ENCODE assay signal across 28 cellular contexts in genomic region chr19:41316306-41316920, GRCh38. TPM values are rescaled to one million over a fixed set of nuclear protein-coding genes. Genes with fewer than 3 reads are reported as not detected.
DNase-seq lines count a peak whose midpoint lies in the region; TF ChIP-seq lines count a peak whose summit lies in the region.
"Had no signal": no experiment of that assay in that cellular context is flagged by ENCODE, and none has a peak within 500 bp of the region (broad histone marks: within the 10 kb centered on the region; RNA-seq: fewer than 3 reads in every experiment).

No MANE protein-coding gene starts in this region.

- H3K4me3 ChIP-seq in spleen, result no peak overlapping the region
- no peak overlapping the region for H3K4me3 ChIP-seq in testis
- H3K4me3 ChIP-seq: HAP-1, heart left ventricle, Peyer's patch, right atrium auricular region, SJCRH30, thyroid gland had no signal

- TF ChIP-seq POLR2A in spleen (IDR thresholded peaks at IDR 0.05), result no peak
- no peak for TF ChIP-seq POLR2A in testis (IDR thresholded peaks at IDR 0.05)

- H3K4me3 Mint-ChIP-seq in activated naive CD4-positive, alpha-beta T cell treated with anti-CD3 and anti-CD28 coated beads, Interleukin-2, amount 50 U/mL, for 24 hours, result no peak overlapping the region
- H3K4me3 Mint-ChIP-seq in activated T-helper 1 cell treated with anti-CD3 and anti-CD28 coated beads, Interleukin-12 subunit alpha, Interleukin-12 subunit beta, Interleukin-2, Interleukin-4 antibody, amounts not matched to agents 30 ng/mL and 10 ng/mL and 1 ng/mL, durations not matched to agents 14 hours and 24 hours and 36 hours, result no peak overlapping the region
- peak overlapping the region in 1 of 5 donors; percentile 49 for H3K4me3 Mint-ChIP-seq in immature natural killer cell

- H3K9me3 Mint-ChIP-seq in activated naive CD4-positive, alpha-beta T cell treated with anti-CD3 and anti-CD28 coated beads, Interleukin-2, amount 50 U/mL, for 24 hours, result no peaks in the 10 kb centered on the region
- H3K9me3 Mint-ChIP-seq in activated T-helper 1 cell treated with anti-CD3 and anti-CD28 coated beads, Interleukin-12 subunit alpha, Interleukin-12 subunit beta, Interleukin-2, Interleukin-4 antibody, amounts not matched to agents 30 ng/mL and 10 ng/mL and 1 ng/mL, durations not matched to agents 14 hours and 24 hours and 36 hours, result no peaks in the 10 kb centered on the region
- H3K9me3 Mint-ChIP-seq in immature natural killer cell, result peaks cover 0 to 1% (median 0%) of the 10 kb centered on the region in 6 donors

- H3K27me3 ChIP-seq in spleen (replicated peaks in 1 of 7), result no peaks in the 10 kb centered on the region
- no peaks in the 10 kb centered on the region for H3K27me3 ChIP-seq in testis
- H3K27me3 ChIP-seq: heart left ventricle, Peyer's patch, right atrium auricular region, SJCRH30, thyroid gland had no signal

- H3K36me3 ChIP-seq in spleen (peaks cover 0 to 98% (median 84%) of the 10 kb centered on the region in 6 donors), testis (ENCODE audit: low read depth, missing control alignments) (no peaks in the 10 kb centered on the region)

- H3K4me1 Mint-ChIP-seq in activated naive CD4-positive, alpha-beta T cell treated with anti-CD3 and anti-CD28 coated beads, Interleukin-2, amount 50 U/mL, for 24 hours, result peaks cover 39% of the 10 kb centered on the region
- H3K4me1 Mint-ChIP-seq in activated T-helper 1 cell treated with anti-CD3 and anti-CD28 coated beads, Interleukin-12 subunit alpha, Interleukin-12 subunit beta, Interleukin-2, Interleukin-4 antibody, amounts not matched to agents 30 ng/mL and 10 ng/mL and 1 ng/mL, durations not matched to agents 14 hours and 24 hours and 36 hours (ENCODE audit: low read depth), result peaks cover 22% of the 10 kb centered on the region
- peaks cover 42 to 51% of the 10 kb centered on the region in 2 donors for H3K4me1 Mint-ChIP-seq in immature natural killer cell

- H3K27me3 Mint-ChIP-seq in activated naive CD4-positive, alpha-beta T cell treated with anti-CD3 and anti-CD28 coated beads, Interleukin-2, amount 50 U/mL, for 24 hours, result no peaks in the 10 kb centered on the region
- no peaks in the 10 kb centered on the region for H3K27me3 Mint-ChIP-seq in activated T-helper 1 cell treated with anti-CD3 and anti-CD28 coated beads, Interleukin-12 subunit alpha, Interleukin-12 subunit beta, Interleukin-2, Interleukin-4 antibody, amounts not matched to agents 30 ng/mL and 10 ng/mL and 1 ng/mL, durations not matched to agents 14 hours and 24 hours and 36 hours (ENCODE audit: insufficient read depth)
- peaks cover 31 to 72% (median 43%) of the 10 kb centered on the region in 3 donors for H3K27me3 Mint-ChIP-seq in immature natural killer cell (ENCODE audit: low read depth in 3 of 3)

- WGBS in spleen, 5 donors, result 95 to 98% (median 96%) methylated on average over 19 to 24 of the region's 24 CpGs
- 94 to 95% methylated on average over 12 to 24 of the region's 24 CpGs for WGBS in testis, 2 donors

- TF ChIP-seq CTCF in spleen (IDR thresholded peaks at IDR 0.05 in 8 of 11, conservative IDR thresholded peaks at IDR 0.05 in 3 of 11) (no peak), testis (IDR thresholded peaks at IDR 0.05) (no peak)

- H3K4me1 ChIP-seq in spleen, result peaks cover 8 to 69% (median 25%) of the 10 kb centered on the region in 6 donors
- peaks cover 7% of the 10 kb centered on the region for H3K4me1 ChIP-seq in testis

- H3K27ac Mint-ChIP-seq in activated naive CD4-positive, alpha-beta T cell treated with anti-CD3 and anti-CD28 coated beads, Interleukin-2, amount 50 U/mL, for 24 hours, result peak overlapping the region; percentile 48
- peak overlapping the region; percentile 32 for H3K27ac Mint-ChIP-seq in activated T-helper 1 cell treated with anti-CD3 and anti-CD28 coated beads, Interleukin-12 subunit alpha, Interleukin-12 subunit beta, Interleukin-2, Interleukin-4 antibody, amounts not matched to agents 30 ng/mL and 10 ng/mL and 1 ng/mL, durations not matched to agents 14 hours and 24 hours and 36 hours
- peak overlapping the region in 4 of 6 donors; percentile 72 to 87 (median 80) for H3K27ac Mint-ChIP-seq in immature natural killer cell

- H3K9me3 ChIP-seq in spleen (no peaks in the 10 kb centered on the region), testis (no peaks in the 10 kb centered on the region)
- H3K9me3 ChIP-seq: HAP-1, heart left ventricle, Peyer's patch, right atrium auricular region, SJCRH30, thyroid gland had no signal

- H3K27ac ChIP-seq in spleen, result no peak overlapping the region
- no peak overlapping the region for H3K27ac ChIP-seq in testis
- H3K27ac ChIP-seq: heart left ventricle, Peyer's patch, right atrium auricular region, SJCRH30, thyroid gland had no signal

- H3K36me3 Mint-ChIP-seq in activated naive CD4-positive, alpha-beta T cell treated with anti-CD3 and anti-CD28 coated beads, Interleukin-2, amount 50 U/mL, for 24 hours, result peaks cover 16% of the 10 kb centered on the region
- H3K36me3 Mint-ChIP-seq in activated T-helper 1 cell treated with anti-CD3 and anti-CD28 coated beads, Interleukin-12 subunit alpha, Interleukin-12 subunit beta, Interleukin-2, Interleukin-4 antibody, amounts not matched to agents 30 ng/mL and 10 ng/mL and 1 ng/mL, durations not matched to agents 14 hours and 24 hours and 36 hours (ENCODE audit: low read depth), result peaks cover 46% of the 10 kb centered on the region
- H3K36me3 Mint-ChIP-seq in immature natural killer cell, result peaks cover 16 to 28% (median 21%) of the 10 kb centered on the region in 3 donors

- DNase-seq in activated naive CD4-positive, alpha-beta T cell treated with anti-CD3 and anti-CD28 coated beads, Interleukin-2, amount 50 U/mL, for 16 hours, result no peak
- DNase-seq in activated T-helper 1 cell treated with anti-CD3 and anti-CD28 coated beads, Interleukin-12 subunit alpha, Interleukin-12 subunit beta, Interleukin-2, Interleukin-4 antibody, amounts not matched to agents 30 ng/mL and 10 ng/mL and 1 ng/mL, durations not matched to agents 14 hours and 24 hours and 36 hours (ENCODE audit: low spot score), result no peak
- DNase-seq in immature natural killer cell (no peak), spleen (peak; percentile 64), HuH-7.5 (ENCODE audit: low spot score) (no peak), mucosa of gallbladder (ENCODE audit: low spot score) (no peak), testis (no peak)
- DNase-seq: ACHN; activated CD4-positive, alpha-beta T cell treated with anti-CD3 and anti-CD28 coated beads, Interleukin-2, amount 50 U/mL, for 1 hour; activated CD8-positive, alpha-beta memory T cell treated with anti-CD3 and anti-CD28 coated beads, Interleukin-2, amount 50 U/mL, for 48 hours; C1 segment of cervical spinal cord; cerebellar nuclear complex; erythroblast; NCI-H1092 treated with DMSO at 0.1 percent for 48 hours; NCI-H2029; NCI-H2227 treated with DMSO at 0.1 percent for 48 hours; NCI-H69; occipital lobe; Peyer's patch; SJCRH30; stimulated activated CD4-positive, alpha-beta T cell treated with anti-CD3 and anti-CD28 coated beads, Interleukin-4, amount 100 ng/mL, for 4 hours; stimulated activated naive CD4-positive, alpha-beta T cell treated with Interleukin-2 at 50 U/mL for 16 hours; T-helper 1 cell; thyroid gland had no signal

- intact Hi-C loops in activated T-helper 1 cell treated with anti-CD3 and anti-CD28 coated beads, Interleukin-12 subunit alpha, Interleukin-12 subunit beta, Interleukin-2, Interleukin-4 antibody, amounts not matched to agents 30 ng/mL and 10 ng/mL and 1 ng/mL, durations not matched to agents 14 hours and 24 hours and 36 hours (cut with micrococcal nuclease), result no loop called here
- intact Hi-C loops in spleen (cut with DNase I; ENCODE audit: low total_unique reads), result no loop called here
- intact Hi-C loops in testis (cut with DNase I; ENCODE audit: low total_unique reads), result no loop called here

RNA-seq across cellular contexts. Expression of gene CCDC97, which starts 6.4 kb away (rescaled TPM):
- 35.3 and 36.1 TPM in 2 replicates for total RNA-seq in activated T-helper 1 cell treated with anti-CD3 and anti-CD28 coated beads, Interleukin-12 subunit alpha, Interleukin-12 subunit beta, Interleukin-2, Interleukin-4 antibody, amounts not matched to agents 30 ng/mL and 10 ng/mL and 1 ng/mL, durations not matched to agents 14 hours and 24 hours and 36 hours
- polyA plus RNA-seq in immature natural killer cell, result 10 to 100 TPM; 14.2 to 38.2 (median 16.9) TPM
- total RNA-seq in spleen, result 10 to 100 TPM; 20.5 to 38.2 (median 29.7) TPM
- 10 to 100 TPM; 12.7 to 18.9 (median 14.5) TPM for polyA plus RNA-seq in spleen
- 26.2 TPM for total RNA-seq in mucosa of gallbladder
- 10 to 100 TPM; 36.2 to 40.2 TPM for total RNA-seq in testis
- polyA plus RNA-seq in testis (ENCODE audit: insufficient read depth, low read depth, low replicate concordance), result 57.8 TPM

RNA-seq across cellular contexts. Expression of gene TGFB1, which starts 37.3 kb away (rescaled TPM):
- 108 and 112 TPM in 2 replicates for total RNA-seq in activated T-helper 1 cell treated with anti-CD3 and anti-CD28 coated beads, Interleukin-12 subunit alpha, Interleukin-12 subunit beta, Interleukin-2, Interleukin-4 antibody, amounts not matched to agents 30 ng/mL and 10 ng/mL and 1 ng/mL, durations not matched to agents 14 hours and 24 hours and 36 hours
- 100 to 1,000 TPM in 1 of 3 donors, 10 to 100 TPM in 2; 51.4 to 196 (median 66.4) TPM for polyA plus RNA-seq in immature natural killer cell
- 100 to 1,000 TPM in 6 of 7 donors, 10 to 100 TPM in 1; 79.3 to 147 (median 130) TPM for total RNA-seq in spleen
- 10 to 100 TPM; 23.0 to 56.0 (median 25.2) TPM for polyA plus RNA-seq in spleen
- 47.1 TPM for total RNA-seq in mucosa of gallbladder
- 10 to 100 TPM; 12.7 to 17.0 TPM for total RNA-seq in testis
- 19.8 TPM for polyA plus RNA-seq in testis (ENCODE audit: insufficient read depth, low read depth, low replicate concordance)

RNA-seq across cellular contexts. Expression of gene B9D2, which starts 47.5 kb away (rescaled TPM):
- 4.4 and 4.5 TPM in 2 replicates for total RNA-seq in activated T-helper 1 cell treated with anti-CD3 and anti-CD28 coated beads, Interleukin-12 subunit alpha, Interleukin-12 subunit beta, Interleukin-2, Interleukin-4 antibody, amounts not matched to agents 30 ng/mL and 10 ng/mL and 1 ng/mL, durations not matched to agents 14 hours and 24 hours and 36 hours
- polyA plus RNA-seq in immature natural killer cell (10 to 100 TPM in 2 of 3 donors, 1 to 10 TPM in 1; 8.9 to 14.8 (median 14.7) TPM), spleen (10 to 100 TPM in 2 of 3 donors, 1 to 10 TPM in 1; 8.6 to 11.9 (median 10.5) TPM), testis (ENCODE audit: insufficient read depth, low read depth, low replicate concordance) (14.6 TPM)
- total RNA-seq in spleen (10 to 100 TPM in 1 of 7 donors, 1 to 10 TPM in 6; 7.5 to 10.2 (median 8.4) TPM), mucosa of gallbladder (12.8 TPM), testis (10 to 100 TPM in 1 of 2 donors, 1 to 10 TPM in 1; 6.7 to 13.5 TPM)

RNA-seq across cellular contexts. Expression of gene HNRNPUL1, which starts 52.2 kb away (rescaled TPM):
- total RNA-seq in activated T-helper 1 cell treated with anti-CD3 and anti-CD28 coated beads, Interleukin-12 subunit alpha, Interleukin-12 subunit beta, Interleukin-2, Interleukin-4 antibody, amounts not matched to agents 30 ng/mL and 10 ng/mL and 1 ng/mL, durations not matched to agents 14 hours and 24 hours and 36 hours, result 254 and 264 TPM in 2 replicates
- 100 to 1,000 TPM in 1 of 3 donors, 10 to 100 TPM in 2; 23.3 to 103 (median 48.8) TPM for polyA plus RNA-seq in immature natural killer cell
- 100 to 1,000 TPM; 161 to 213 (median 178) TPM for total RNA-seq in spleen
- polyA plus RNA-seq in spleen, result 100 to 1,000 TPM in 1 of 3 donors, 10 to 100 TPM in 2; 53.9 to 102 (median 64.4) TPM
- total RNA-seq in mucosa of gallbladder, result 161 TPM
- total RNA-seq in testis, result 100 to 1,000 TPM; 192 to 197 TPM
- polyA plus RNA-seq in testis (ENCODE audit: insufficient read depth, low read depth, low replicate concordance), result 230 TPM

RNA-seq across cellular contexts. Expression of gene TMEM91, which starts 59.9 kb away (rescaled TPM):
- 2.8 and 2.9 TPM in 2 replicates for total RNA-seq in activated T-helper 1 cell treated with anti-CD3 and anti-CD28 coated beads, Interleukin-12 subunit alpha, Interleukin-12 subunit beta, Interleukin-2, Interleukin-4 antibody, amounts not matched to agents 30 ng/mL and 10 ng/mL and 1 ng/mL, durations not matched to agents 14 hours and 24 hours and 36 hours
- polyA plus RNA-seq in immature natural killer cell, result 1 to 10 TPM; 5.2 to 7.0 (median 6.1) TPM
- total RNA-seq in spleen, result 10 to 100 TPM; 19.3 to 62.0 (median 23.5) TPM
- 10 to 100 TPM; 13.4 to 37.1 (median 34.4) TPM for polyA plus RNA-seq in spleen
- 8.6 TPM for total RNA-seq in mucosa of gallbladder
- 10 to 100 TPM; 17.0 to 32.9 TPM for total RNA-seq in testis
- polyA plus RNA-seq in testis (ENCODE audit: insufficient read depth, low read depth, low replicate concordance), result 33.2 TPM
